8 cellular contexts compared by ENCODE assay signal in genomic region chr9:33160446-33160845, GRCh38. TPM values are rescaled to one million over a fixed set of nuclear protein-coding genes. Genes with fewer than 3 reads are reported as not detected.
DNase-seq lines count a peak whose midpoint lies in the region; ATAC-seq, FAIRE-seq and TF ChIP-seq lines count a peak whose summit lies in the region.
"Not testable (repeated sequence)": the region's sequence is repeated elsewhere in the genome, so short reads cannot be mapped to it uniquely, and the experiment has no call there.

No MANE protein-coding gene starts in this region.

- intact Hi-C loops in kidney (cut with DNase I): not testable (repeated sequence)

- peaks cover 92% of the 10 kb centered on the region for H3F3A ChIP-seq in GM23248 (ENCODE audit: insufficient read depth)

- not testable (repeated sequence) for DNase-seq in GM23248; activated naive CD4-positive, alpha-beta T cell treated with anti-CD3 and anti-CD28 coated beads, Interleukin-2, amount 50 U/mL, for 72 hours (ENCODE audit: low spot score in 2 of 2); effector memory CD8-positive, alpha-beta T cell; kidney; neural crest cell (ENCODE audit: low read depth, low spot score)

- H3K4me1 ChIP-seq in ACC112 (ENCODE audit: control insufficient read depth, insufficient read depth, low read length, unreplicated experiment) (peaks cover 85% of the 10 kb centered on the region), GM23248 (ENCODE audit: insufficient read depth) (peaks cover 87% of the 10 kb centered on the region), kidney (ENCODE audit: control insufficient read depth in 1 of 2, insufficient read depth in 1 of 2, low read depth in 1 of 2, low read length in 2 of 2) (peaks cover 69 to 84% of the 10 kb centered on the region in 2 donors)

- not testable (repeated sequence) for H3K36me3 ChIP-seq in ACC112 (ENCODE audit: insufficient read depth, low read length); GM23248 (ENCODE audit: low read depth); kidney (ENCODE audit: control insufficient read depth in 1 of 2, insufficient read depth in 2 of 2, low read length in 2 of 2)

- H2AFZ ChIP-seq in ACC112 (ENCODE audit: low read length, unreplicated experiment); GM23248: not testable (repeated sequence)

- H3K79me2 ChIP-seq in ACC112 (ENCODE audit: control insufficient read depth, insufficient read depth, low read length, unreplicated experiment): peaks cover 98% of the 10 kb centered on the region
- peaks cover 100% of the 10 kb centered on the region for H3K79me2 ChIP-seq in GM23248 (ENCODE audit: insufficient read depth)

- H3K36me3 Mint-ChIP-seq in T-helper 1 cell treated with Interleukin-12 subunit alpha and Interleukin-12 subunit beta and Interleukin-4 antibody, amounts not matched to agents 30 μg/mL and 1 μg/mL, for 36 hours (ENCODE audit: low read depth): peaks cover 15% of the 10 kb centered on the region
- peaks cover 5 to 16% of the 10 kb centered on the region in 2 donors for H3K36me3 Mint-ChIP-seq in activated naive CD4-positive, alpha-beta T cell treated with anti-CD3 and anti-CD28 coated beads, Interleukin-2, amount 50 U/mL, for 72 hours
- peaks cover 73% of the 10 kb centered on the region for H3K36me3 Mint-ChIP-seq in effector memory CD8-positive, alpha-beta T cell (ENCODE audit: insufficient read depth)
- not testable (repeated sequence) for H3K36me3 Mint-ChIP-seq in neural crest cell (ENCODE audit: low read depth)
- H3K36me3 Mint-ChIP-seq in stimulated activated naive CD8-positive, alpha-beta T cell treated with anti-CD3 and anti-CD28 coated beads, Interleukin-15, Interleukin-2, amounts not matched to agents 100 ng/mL and 50 ng/mL, for 24 hours (ENCODE audit: low read depth): peaks cover 13% of the 10 kb centered on the region

- H3K9ac ChIP-seq in GM23248 (peak overlapping the region; percentile 99), kidney (ENCODE audit: low read length in 2 of 2) (peak overlapping the region in 1 of 2 donors; percentile 57)

- not testable (repeated sequence) for H3K9me2 ChIP-seq in GM23248 (ENCODE audit: insufficient read depth)

- peak overlapping the region; percentile 97 for H3K27ac ChIP-seq in ACC112 (ENCODE audit: low read depth, low read length)
- H3K27ac ChIP-seq in GM23248: peak overlapping the region; percentile 99
- H3K27ac ChIP-seq in kidney (ENCODE audit: low read depth in 2 of 2, low read length in 2 of 2): peak overlapping the region; percentile 91 to 99

- in situ Hi-C loops in GM23248 (cut with MboI): not testable (repeated sequence)

- peak in 1 of 2 donors; percentile 8 for ATAC-seq in activated naive CD4-positive, alpha-beta T cell treated with anti-CD3 and anti-CD28 coated beads, Interleukin-2, amount 50 U/mL, for 72 hours
- ATAC-seq in effector memory CD8-positive, alpha-beta T cell (replicated peaks): not testable (repeated sequence)

- peak overlapping the region; percentile 93 for H3K4me3 ChIP-seq in ACC112 (ENCODE audit: low read depth, low read length)
- peak overlapping the region; percentile 98 for H3K4me3 ChIP-seq in GM23248
- not testable (repeated sequence) for H3K4me3 ChIP-seq in kidney (ENCODE audit: low read length in 2 of 2)

- H3K4me1 Mint-ChIP-seq in T-helper 1 cell treated with Interleukin-12 subunit alpha and Interleukin-12 subunit beta and Interleukin-4 antibody, amounts not matched to agents 30 μg/mL and 1 μg/mL, for 36 hours (ENCODE audit: low read depth): peaks cover 79% of the 10 kb centered on the region
- peaks cover 84 to 89% of the 10 kb centered on the region in 2 donors for H3K4me1 Mint-ChIP-seq in effector memory CD8-positive, alpha-beta T cell (ENCODE audit: low read depth in 2 of 2)
- peaks cover 72% of the 10 kb centered on the region for H3K4me1 Mint-ChIP-seq in neural crest cell
- H3K4me1 Mint-ChIP-seq in stimulated activated naive CD8-positive, alpha-beta T cell treated with anti-CD3 and anti-CD28 coated beads, Interleukin-15, Interleukin-2, amounts not matched to agents 100 ng/mL and 50 ng/mL, for 24 hours (ENCODE audit: low read depth): peaks cover 99% of the 10 kb centered on the region

- H3K27me3 ChIP-seq in ACC112 (ENCODE audit: insufficient read depth, low read length); GM23248 (replicated peaks; ENCODE audit: insufficient read depth): not testable (repeated sequence)

- WGBS in GM23248 (ENCODE audit: low coverage in 1 of 2, low lambda C conversion rate in 2 of 2, missing lambda C conversion rate in 2 of 2), 2 experiments: 86 to 87% methylated on average over 9 of the region's 9 CpGs

- TF ChIP-seq CTCF in kidney (IDR thresholded peaks at IDR 0.05; ENCODE audit: borderline replicate concordance, extremely low read depth, insufficient read depth); neural crest cell (conservative IDR thresholded peaks at IDR 0.05): not testable (repeated sequence)

- peak overlapping the region; percentile 81 for H3K4me3 Mint-ChIP-seq in T-helper 1 cell treated with Interleukin-12 subunit alpha and Interleukin-12 subunit beta and Interleukin-4 antibody, amounts not matched to agents 30 μg/mL and 1 μg/mL, for 36 hours
- H3K4me3 Mint-ChIP-seq in effector memory CD8-positive, alpha-beta T cell: peak overlapping the region; percentile 95 to 98
- peak overlapping the region; percentile 45 for H3K4me3 Mint-ChIP-seq in neural crest cell
- H3K4me3 Mint-ChIP-seq in stimulated activated naive CD8-positive, alpha-beta T cell treated with anti-CD3 and anti-CD28 coated beads, Interleukin-15, Interleukin-2, amounts not matched to agents 100 ng/mL and 50 ng/mL, for 24 hours: peak overlapping the region; percentile 70

- H3K27ac Mint-ChIP-seq in T-helper 1 cell treated with Interleukin-12 subunit alpha and Interleukin-12 subunit beta and Interleukin-4 antibody, amounts not matched to agents 30 μg/mL and 1 μg/mL, for 36 hours: peak overlapping the region; percentile 97
- peak overlapping the region; percentile 92 to 97 for H3K27ac Mint-ChIP-seq in activated naive CD4-positive, alpha-beta T cell treated with anti-CD3 and anti-CD28 coated beads, Interleukin-2, amount 50 U/mL, for 72 hours
- peak overlapping the region; percentile 99 to 100 for H3K27ac Mint-ChIP-seq in effector memory CD8-positive, alpha-beta T cell
- H3K27ac Mint-ChIP-seq in neural crest cell (ENCODE audit: unreplicated experiment): peak overlapping the region; percentile 20
- peak overlapping the region; percentile 98 for H3K27ac Mint-ChIP-seq in stimulated activated naive CD8-positive, alpha-beta T cell treated with anti-CD3 and anti-CD28 coated beads, Interleukin-15, Interleukin-2, amounts not matched to agents 100 ng/mL and 50 ng/mL, for 24 hours

- not testable (repeated sequence) for H4K20me1 ChIP-seq in GM23248 (ENCODE audit: insufficient read depth)

- H3K4me2 ChIP-seq in GM23248 (ENCODE audit: unreplicated experiment): peak overlapping the region; percentile 99

- not testable (repeated sequence) for H3K27me3 Mint-ChIP-seq in T-helper 1 cell treated with Interleukin-12 subunit alpha and Interleukin-12 subunit beta and Interleukin-4 antibody, amounts not matched to agents 30 μg/mL and 1 μg/mL, for 36 hours (ENCODE audit: low read depth); effector memory CD8-positive, alpha-beta T cell; neural crest cell (ENCODE audit: low read depth); stimulated activated naive CD8-positive, alpha-beta T cell treated with anti-CD3 and anti-CD28 coated beads, Interleukin-15, Interleukin-2, amounts not matched to agents 100 ng/mL and 50 ng/mL, for 24 hours

- H3K9me3 ChIP-seq in GM23248 (ENCODE audit: low read depth); kidney (ENCODE audit: control insufficient read depth in 1 of 2, low read length in 2 of 2): not testable (repeated sequence)

- FAIRE-seq in kidney (lab: Jason Lieb, UNC): not testable (repeated sequence)

- not testable (repeated sequence) for H3K9me3 Mint-ChIP-seq in T-helper 1 cell treated with Interleukin-12 subunit alpha and Interleukin-12 subunit beta and Interleukin-4 antibody, amounts not matched to agents 30 μg/mL and 1 μg/mL, for 36 hours; activated naive CD4-positive, alpha-beta T cell treated with anti-CD3 and anti-CD28 coated beads, Interleukin-2, amount 50 U/mL, for 72 hours; effector memory CD8-positive, alpha-beta T cell; neural crest cell; stimulated activated naive CD8-positive, alpha-beta T cell treated with anti-CD3 and anti-CD28 coated beads, Interleukin-15, Interleukin-2, amounts not matched to agents 100 ng/mL and 50 ng/mL, for 24 hours

RNA-seq across cellular contexts. Expression of gene B4GALT1, which starts 6.7 kb away (rescaled TPM):
- total RNA-seq in GM23248 (2014; rRNA removed; shearing (Covaris generic)): 70.8 and 74.3 TPM in 2 replicates
- polyA plus RNA-seq in GM23248 (2016; fragmentation: Nextera tagmentation; extraction: Ambion mirVana) (139 and 140 TPM in 2 replicates), kidney (ENCODE audit: insufficient read depth, low read depth, low replicate concordance) (33.0 TPM)
- 10 to 100 TPM; 47.8 to 49.2 TPM for total RNA-seq in activated naive CD4-positive, alpha-beta T cell treated with anti-CD3 and anti-CD28 coated beads, Interleukin-2, amount 50 U/mL, for 72 hours
- total RNA-seq in kidney (163 TPM), neural crest cell (17.8 and 17.9 TPM in 2 replicates)

Comparison
In these comparisons a context has a peak if more than half of its experiments do, and no peak if none do; other contexts are left out.
1. H3K27ac Mint-ChIP-seq: peak in every context shown above with its lines; median percentile 100 in effector memory CD8-positive, alpha-beta T cell; 98 in stimulated activated naive CD8-positive, alpha-beta T cell treated with anti-CD3 and anti-CD28 coated beads, Interleukin-15, Interleukin-2, amounts not matched to agents 100 ng/mL and 50 ng/mL, for 24 hours; 97 in T-helper 1 cell treated with Interleukin-12 subunit alpha and Interleukin-12 subunit beta and Interleukin-4 antibody, amounts not matched to agents 30 μg/mL and 1 μg/mL, for 36 hours; 94 in activated naive CD4-positive, alpha-beta T cell treated with anti-CD3 and anti-CD28 coated beads, Interleukin-2, amount 50 U/mL, for 72 hours; 20 in neural crest cell.
2. H3K4me3 Mint-ChIP-seq: peak in every context shown above with its lines; median percentile 96 in effector memory CD8-positive, alpha-beta T cell; 81 in T-helper 1 cell treated with Interleukin-12 subunit alpha and Interleukin-12 subunit beta and Interleukin-4 antibody, amounts not matched to agents 30 μg/mL and 1 μg/mL, for 36 hours; 70 in stimulated activated naive CD8-positive, alpha-beta T cell treated with anti-CD3 and anti-CD28 coated beads, Interleukin-15, Interleukin-2, amounts not matched to agents 100 ng/mL and 50 ng/mL, for 24 hours; 45 in neural crest cell.